14 cellular contexts compared by ENCODE assay signal in genomic region chr20:45814314-45814713, GRCh38. TPM values are rescaled to one million over a fixed set of nuclear protein-coding genes. Genes with fewer than 3 reads are reported as not detected.
DNase-seq lines count a peak whose midpoint lies in the region; ATAC-seq, FAIRE-seq and TF ChIP-seq lines count a peak whose summit lies in the region.
"Had no signal": no experiment of that assay in that cellular context is flagged by ENCODE, and none has a peak within 500 bp of the region (broad histone marks: within the 10 kb centered on the region; RNA-seq: fewer than 3 reads in every experiment).

No MANE protein-coding gene starts in this region.

- H3K9ac ChIP-seq in OCI-LY1 (ENCODE audit: low read length) (no peak overlapping the region), fibroblast of lung (ENCODE audit: insufficient read depth, low read length) (no peak overlapping the region)

- CTCF ChIA-PET in A549 (lab: Yijun Ruan, JAX) = interaction anchor here (0.5 to 4.9 kb wide), 5 partner anchors 8 to 378 kb away, joined by 3 to 30 read pairs (median 5); no protein-coding TSS in a partner anchor

- no peak overlapping the region for H3K27ac ChIP-seq in A549
- no peak overlapping the region for H3K27ac ChIP-seq in DOHH2 (ENCODE audit: low read depth, low read length)
- no peak overlapping the region for H3K27ac ChIP-seq in OCI-LY1 (ENCODE audit: low read depth, low read length, poor library complexity, severe bottlenecking)
- no peak overlapping the region for H3K27ac ChIP-seq in fibroblast of lung (ENCODE audit: insufficient read depth, low read length)
- no peak overlapping the region for H3K27ac ChIP-seq in coronary artery
- H3K27ac ChIP-seq: neutrophil, right atrium auricular region had no signal

- H3K36me3 ChIP-seq in DOHH2 (ENCODE audit: control insufficient read depth, low read length) (peaks cover 77% of the 10 kb centered on the region), OCI-LY1 (ENCODE audit: insufficient read depth, low read length) (peaks cover 76% of the 10 kb centered on the region), fibroblast of lung (ENCODE audit: control insufficient read depth, insufficient read depth, low read length) (peaks cover 18% of the 10 kb centered on the region)

- H3K4me3 ChIP-seq in A549 (peak overlapping the region; percentile 87; the same call in 1 of the 3 replicates), DOHH2 (ENCODE audit: low read length) (no peak overlapping the region), OCI-LY1 (ENCODE audit: low read depth, low read length, poor library complexity, severe bottlenecking) (no peak overlapping the region), fibroblast of lung (replicated peaks in 1 of 4; ENCODE audit: control extremely low read depth in 1 of 4, insufficient read depth in 1 of 4, low read depth in 3 of 4, low read length in 4 of 4) (peak overlapping the region in 1 of 4 experiments; percentile 45), coronary artery (no peak overlapping the region), lower leg skin (ENCODE audit: low read depth, poor library complexity, severe bottlenecking) (no peak overlapping the region)
- H3K4me3 ChIP-seq: right atrium auricular region had no signal

- H3K9me2 ChIP-seq in DOHH2 (replicated peaks; ENCODE audit: control insufficient read depth, low read length) (no peaks in the 10 kb centered on the region), OCI-LY1 (ENCODE audit: low read depth, low read length) (no peaks in the 10 kb centered on the region)

- TF ChIP-seq POLR2A in A549 (IDR thresholded peaks at IDR 0.05; ENCODE audit: low read length) (no peak), H54 (IDR thresholded peaks at IDR 0.05; ENCODE audit: low read depth, low read length) (no peak), lower leg skin (IDR thresholded peaks at IDR 0.05) (no peak)

- TF ChIP-seq EP300 in A549 (IDR thresholded peaks at IDR 0.05) = no peak

- H3F3A ChIP-seq in DOHH2 (ENCODE audit: control insufficient read depth, insufficient read depth) (peaks cover 38% of the 10 kb centered on the region), OCI-LY1 (ENCODE audit: insufficient read depth, low read length) (peaks cover 12% of the 10 kb centered on the region; the same call in 1 of the 2 replicates)

- no peak for DNase-seq in A549 (ENCODE audit: low read depth in 1 of 2, low spot score in 1 of 2)
- DNase-seq in fibroblast of lung (ENCODE audit: low read depth in 2 of 2) = peak in 1 of 2 donors; percentile 66
- no peak for DNase-seq in midbrain (lab: John Stamatoyannopoulos, UW)
- no peak for DNase-seq in H54 (ENCODE audit: insufficient read length, low spot score)
- DNase-seq in coronary artery (ENCODE audit: low spot score) = no peak
- DNase-seq in lower leg skin (ENCODE audit: low spot score in 2 of 2) = no peak
- DNase-seq: AML-193; stimulated activated CD4-positive, alpha-beta T cell treated with anti-CD3 and anti-CD28 coated beads, Interleukin-2, amount 100 ng/mL, for 24 hours; T-helper 9 cell had no signal

- H2AFZ ChIP-seq in OCI-LY1 (ENCODE audit: low read length) (no peak overlapping the region), fibroblast of lung (ENCODE audit: low read length) (no peak overlapping the region)

- peak overlapping the region; percentile 99 for H3K4me2 ChIP-seq in A549
- peak overlapping the region; percentile 15; the same call in 1 of the 2 replicates for H3K4me2 ChIP-seq in DOHH2 (ENCODE audit: low read length)
- H3K4me2 ChIP-seq in OCI-LY1 (ENCODE audit: low read length) = peak overlapping the region; percentile 14; the same call in 1 of the 2 replicates
- peak overlapping the region; percentile 44 for H3K4me2 ChIP-seq in fibroblast of lung (ENCODE audit: extremely low read depth, insufficient read depth, low read length)

- WGBS in A549 (ENCODE audit: missing lambda C conversion rate) = 98% methylated on average over 3 of the region's 3 CpGs
- WGBS in lower leg skin, 2 donors = 82 to 92% methylated on average over 3 of the region's 3 CpGs

- H3K79me2 ChIP-seq in DOHH2 (ENCODE audit: control insufficient read depth, low read length) = peaks cover 22% of the 10 kb centered on the region
- peaks cover 10% of the 10 kb centered on the region; the same call in 1 of the 2 replicates for H3K79me2 ChIP-seq in OCI-LY1 (ENCODE audit: insufficient read depth, low read length)
- H3K79me2 ChIP-seq in fibroblast of lung (ENCODE audit: control insufficient read depth, insufficient read depth, low read length) = peaks cover 23% of the 10 kb centered on the region

- intact Hi-C loops in lower leg skin (cut with DNase I; ENCODE audit: low total_unique reads) = no loop called here

- H3K9me3 ChIP-seq in A549 (no peaks in the 10 kb centered on the region), DOHH2 (ENCODE audit: control insufficient read depth, insufficient read depth, low read length) (no peaks in the 10 kb centered on the region), OCI-LY1 (ENCODE audit: low read length) (peaks cover 6% of the 10 kb centered on the region), fibroblast of lung (ENCODE audit: control insufficient read depth, insufficient read depth, low read depth, low read length) (no peaks in the 10 kb centered on the region)
- H3K9me3 ChIP-seq: neutrophil, right atrium auricular region had no signal

- no peak for TF ChIP-seq RAD21 in A549 (conservative IDR thresholded peaks at IDR 0.05 in 1 of 2, IDR thresholded peaks at IDR 0.05 in 1 of 2)

- H4K20me1 ChIP-seq in DOHH2 (ENCODE audit: control insufficient read depth, insufficient read depth, low read depth, low read length) (peaks cover 3% of the 10 kb centered on the region; the same call in 1 of the 2 replicates), OCI-LY1 (ENCODE audit: insufficient read depth, low read length) (no peaks in the 10 kb centered on the region), fibroblast of lung (ENCODE audit: control insufficient read depth, extremely low read depth, insufficient read depth, low read length) (no peaks in the 10 kb centered on the region)

- H3K27me3 ChIP-seq in DOHH2 (ENCODE audit: control insufficient read depth, low read length) (no peaks in the 10 kb centered on the region), OCI-LY1 (ENCODE audit: insufficient read depth, low read length) (no peaks in the 10 kb centered on the region), fibroblast of lung (ENCODE audit: control insufficient read depth, insufficient read depth, low read length) (no peaks in the 10 kb centered on the region)
- H3K27me3 ChIP-seq: neutrophil, right atrium auricular region had no signal

- ATAC-seq in A549 = no peak

- POLR2A ChIA-PET in A549 (lab: Yijun Ruan, JAX) = interaction anchor here (0.7 kb wide), 1 partner anchor 16 kb away, joined by 3 read pairs; no protein-coding TSS in a partner anchor

- H3K4me1 ChIP-seq in A549 (peaks cover 50% of the 10 kb centered on the region), DOHH2 (ENCODE audit: control insufficient read depth, low read length) (peaks cover 13% of the 10 kb centered on the region), OCI-LY1 (ENCODE audit: insufficient read depth, low read length, severe bottlenecking) (peaks cover 11% of the 10 kb centered on the region), fibroblast of lung (ENCODE audit: control insufficient read depth, extremely low read depth, insufficient read depth, low read length) (peaks cover 10% of the 10 kb centered on the region)

- FAIRE-seq in A549 (lab: Jason Lieb, UNC) (no peak), H54 (lab: Jason Lieb, UNC) (no peak)

- TF ChIP-seq CTCF in A549 (IDR thresholded peaks at IDR 0.05) (no peak), DOHH2 (IDR thresholded peaks at IDR 0.05; ENCODE audit: low read depth, low read length, poor library complexity, severe bottlenecking) (no peak), OCI-LY1 (IDR thresholded peaks at IDR 0.05; ENCODE audit: low read length) (no peak), fibroblast of lung (conservative IDR thresholded peaks at IDR 0.05 in 1 of 2, IDR thresholded peaks at IDR 0.05 in 1 of 2; ENCODE audit: low read depth in 1 of 2, low read length in 2 of 2) (no peak), coronary artery (IDR thresholded peaks at IDR 0.05) (no peak), lower leg skin (IDR thresholded peaks at IDR 0.05) (no peak)

RNA-seq across cellular contexts. Expression of gene UBE2C, which starts 1.9 kb away (rescaled TPM):
- polyA plus RNA-seq in A549 (2011; rRNA removed) (123 and 137 TPM in 2 replicates), A549 (2017; fragmentation: RNase III; extraction: RNeasy Plus Mini Kit Qiagen cat#74134 plus additional on column Dnase treatment) (188 to 212 TPM (median 189 TPM) in 3 replicates), fibroblast of lung (23.7 and 104 TPM in 2 replicates)
- polyA plus RNA-seq in A549 (2012; cell fraction: cytosol; rRNA removed) = 271 and 292 TPM in 2 replicates
- 143 and 191 TPM in 2 replicates for polyA plus RNA-seq in A549 (2012; cell fraction: nucleus; rRNA removed)
- 91.9 and 141 TPM in 2 replicates for polyA minus RNA-seq in A549 (2011; rRNA and poly(A)+ RNA removed)
- total RNA-seq in fibroblast of lung (1.0 and 12.9 TPM in 2 replicates), lower leg skin (10 to 100 TPM in 2 of 4 donors, 1 to 10 TPM in 2; 1.1 to 24.1 (median 10.2) TPM)
- 22.4 and 96.8 TPM in 2 replicates for polyA plus RNA-seq in fibroblast of lung (2012)
- 31.1 and 47.2 TPM in 2 replicates for polyA minus RNA-seq in fibroblast of lung (ENCODE audit: low replicate concordance)

RNA-seq across cellular contexts. Expression of gene TNNC2, which starts 12.8 kb away (rescaled TPM):
- 0.23 TPM in 1 of 2 replicates, not detected in the other for polyA plus RNA-seq in A549 (2011; rRNA removed)
- 0.31 and 0.32 TPM in 2 replicates for polyA plus RNA-seq in A549 (2012; cell fraction: cytosol; rRNA removed)
- 0.07 and 0.20 TPM in 2 replicates for polyA plus RNA-seq in A549 (2012; cell fraction: nucleus; rRNA removed)
- 0.17 to 0.22 TPM in 2 of 3 replicates, not detected in the other for polyA plus RNA-seq in A549 (2017; fragmentation: RNase III; extraction: RNeasy Plus Mini Kit Qiagen cat#74134 plus additional on column Dnase treatment)
- polyA minus RNA-seq in A549 (2011; rRNA and poly(A)+ RNA removed) = not detected in 2 replicates
- 1.3 and 1.8 TPM in 2 replicates for total RNA-seq in fibroblast of lung
- polyA plus RNA-seq in fibroblast of lung = 1.2 and 1.4 TPM in 2 replicates
- polyA plus RNA-seq in fibroblast of lung (2012) = 0.70 and 0.75 TPM in 2 replicates
- not detected in 2 replicates for polyA minus RNA-seq in fibroblast of lung (ENCODE audit: low replicate concordance)
- 10 to 100 TPM in 1 of 4 donors, 1 to 10 TPM in 2, not detected in 1; 1.4 to 10.7 (median 2.6) TPM for total RNA-seq in lower leg skin

RNA-seq across cellular contexts. Expression of gene SNX21, which starts 19.3 kb away (rescaled TPM):
- polyA plus RNA-seq in A549 (2011; rRNA removed) (4.0 and 4.1 TPM in 2 replicates), A549 (2017; fragmentation: RNase III; extraction: RNeasy Plus Mini Kit Qiagen cat#74134 plus additional on column Dnase treatment) (4.9 to 7.7 TPM (median 7.0 TPM) in 3 replicates), fibroblast of lung (21.8 and 23.3 TPM in 2 replicates)
- polyA plus RNA-seq in A549 (2012; cell fraction: cytosol; rRNA removed) = 8.4 and 11.2 TPM in 2 replicates
- 14.7 and 17.1 TPM in 2 replicates for polyA plus RNA-seq in A549 (2012; cell fraction: nucleus; rRNA removed)
- 4.0 and 4.3 TPM in 2 replicates for polyA minus RNA-seq in A549 (2011; rRNA and poly(A)+ RNA removed)
- total RNA-seq in fibroblast of lung (50.8 and 101 TPM in 2 replicates), lower leg skin (100 to 1,000 TPM; 159 to 236 (median 203) TPM)
- 30.9 and 38.4 TPM in 2 replicates for polyA plus RNA-seq in fibroblast of lung (2012)
- 15.0 and 24.9 TPM in 2 replicates for polyA minus RNA-seq in fibroblast of lung (ENCODE audit: low replicate concordance)

RNA-seq across cellular contexts. Expression of gene DNTTIP1, which starts 22.6 kb away (rescaled TPM):
- polyA plus RNA-seq in A549 (2011; rRNA removed) = 34.1 and 38.3 TPM in 2 replicates
- polyA plus RNA-seq in A549 (2012; cell fraction: cytosol; rRNA removed) = 46.2 and 46.3 TPM in 2 replicates
- polyA plus RNA-seq in A549 (2012; cell fraction: nucleus; rRNA removed) = 27.2 TPM in 2 replicates
- polyA plus RNA-seq in A549 (2017; fragmentation: RNase III; extraction: RNeasy Plus Mini Kit Qiagen cat#74134 plus additional on column Dnase treatment) = 24.9 to 26.0 TPM (median 25.3 TPM) in 3 replicates
- 18.0 and 19.0 TPM in 2 replicates for polyA minus RNA-seq in A549 (2011; rRNA and poly(A)+ RNA removed)
- total RNA-seq in fibroblast of lung = 14.7 and 15.9 TPM in 2 replicates
- 37.4 and 43.2 TPM in 2 replicates for polyA plus RNA-seq in fibroblast of lung
- 40.7 and 41.9 TPM in 2 replicates for polyA plus RNA-seq in fibroblast of lung (2012)
- 10.2 and 29.3 TPM in 2 replicates for polyA minus RNA-seq in fibroblast of lung (ENCODE audit: low replicate concordance)
- 10 to 100 TPM; 24.5 to 62.9 (median 43.5) TPM for total RNA-seq in lower leg skin

RNA-seq across cellular contexts. Expression of gene WFDC3, which starts 22.6 kb away (rescaled TPM):
- polyA plus RNA-seq in A549 (2011; rRNA removed) = 0.34 TPM in 1 of 2 replicates, not detected in the other
- 0.15 TPM in 1 of 2 replicates, not detected in the other for polyA plus RNA-seq in A549 (2012; cell fraction: cytosol; rRNA removed)
- not detected in 2 replicates for polyA plus RNA-seq in A549 (2012; cell fraction: nucleus; rRNA removed)
- not detected in 3 replicates for polyA plus RNA-seq in A549 (2017; fragmentation: RNase III; extraction: RNeasy Plus Mini Kit Qiagen cat#74134 plus additional on column Dnase treatment)
- polyA minus RNA-seq in A549 (2011; rRNA and poly(A)+ RNA removed) = not detected in 2 replicates
- total RNA-seq in fibroblast of lung = 0.50 and 0.51 TPM in 2 replicates
- 1.7 TPM in 1 of 2 replicates, not detected in the other for polyA plus RNA-seq in fibroblast of lung
- polyA plus RNA-seq in fibroblast of lung (2012) = 0.32 and 2.9 TPM in 2 replicates
- polyA minus RNA-seq in fibroblast of lung (ENCODE audit: low replicate concordance) = not detected in 2 replicates
- 10 to 100 TPM in 3 of 4 donors, 1 to 10 TPM in 1; 8.4 to 37.2 (median 21.1) TPM for total RNA-seq in lower leg skin
- total RNA-seq: subcutaneous adipose tissue had no signal

Comparison
In these comparisons a context has a peak if more than half of its experiments do, and no peak if none do; other contexts are left out.
1. H3K4me2 ChIP-seq: peak in every context shown above with its lines; median percentile 99 in A549; 44 in fibroblast of lung; 15 in DOHH2; 14 in OCI-LY1.